Comparison of ENCODE assay signal across 1 cellular context in the genomic region with DNA sequence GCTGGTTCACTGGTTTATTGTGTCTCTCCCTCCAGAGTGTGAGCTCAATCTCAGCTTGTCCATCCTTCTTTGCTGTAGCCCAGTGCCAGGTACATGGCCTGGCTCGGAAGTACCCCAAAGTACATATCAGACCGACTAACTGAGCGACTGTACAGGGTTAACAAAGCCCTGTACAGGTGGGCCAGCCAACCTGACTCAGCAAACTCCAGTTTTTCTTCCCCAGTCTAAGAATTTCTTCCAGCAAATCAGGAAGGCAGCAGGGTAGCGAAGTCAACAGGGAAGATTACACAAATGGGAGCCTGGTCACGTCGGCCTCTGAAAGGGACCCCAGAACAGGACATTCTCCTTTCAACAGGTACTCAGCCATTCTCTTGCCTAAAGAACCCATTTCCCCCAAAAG.
A peak's percentile ranks its signal among the peaks of the same experiment; 100 is the strongest.
TF ChIP-seq lines count a peak whose summit lies in the region.

No MANE protein-coding gene starts in this region.

TF ChIP-seq in K562, 482 proteins besides CTCF, POLR2A, EP300 and RAD21:
- TF ChIP-seq, protein P1, sequence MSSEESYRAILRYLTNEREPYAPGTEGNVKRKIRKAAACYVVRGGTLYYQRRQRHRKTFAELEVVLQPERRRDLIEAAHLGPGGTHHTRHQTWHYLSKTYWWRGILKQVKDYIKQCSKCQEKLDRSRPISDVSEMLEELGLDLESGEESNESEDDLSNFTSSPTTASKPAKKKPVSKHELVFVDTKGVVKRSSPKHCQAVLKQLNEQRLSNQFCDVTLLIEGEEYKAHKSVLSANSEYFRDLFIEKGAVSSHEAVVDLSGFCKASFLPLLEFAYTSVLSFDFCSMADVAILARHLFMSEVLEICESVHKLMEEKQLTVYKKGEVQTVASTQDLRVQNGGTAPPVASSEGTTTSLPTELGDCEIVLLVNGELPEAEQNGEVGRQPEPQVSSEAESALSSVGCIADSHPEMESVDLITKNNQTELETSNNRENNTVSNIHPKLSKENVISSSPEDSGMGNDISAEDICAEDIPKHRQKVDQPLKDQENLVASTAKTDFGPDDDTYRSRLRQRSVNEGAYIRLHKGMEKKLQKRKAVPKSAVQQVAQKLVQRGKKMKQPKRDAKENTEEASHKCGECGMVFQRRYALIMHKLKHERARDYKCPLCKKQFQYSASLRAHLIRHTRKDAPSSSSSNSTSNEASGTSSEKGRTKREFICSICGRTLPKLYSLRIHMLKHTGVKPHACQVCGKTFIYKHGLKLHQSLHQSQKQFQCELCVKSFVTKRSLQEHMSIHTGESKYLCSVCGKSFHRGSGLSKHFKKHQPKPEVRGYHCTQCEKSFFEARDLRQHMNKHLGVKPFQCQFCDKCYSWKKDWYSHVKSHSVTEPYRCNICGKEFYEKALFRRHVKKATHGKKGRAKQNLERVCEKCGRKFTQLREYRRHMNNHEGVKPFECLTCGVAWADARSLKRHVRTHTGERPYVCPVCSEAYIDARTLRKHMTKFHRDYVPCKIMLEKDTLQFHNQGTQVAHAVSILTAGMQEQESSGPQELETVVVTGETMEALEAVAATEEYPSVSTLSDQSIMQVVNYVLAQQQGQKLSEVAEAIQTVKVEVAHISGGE (CRISPR knock-in tag; IDR thresholded peaks at IDR 0.05), result peak in 1 of 3 experiments; percentile 80; a peak in 2 of 6 replicates
- TF ChIP-seq C11orf30 (IDR thresholded peaks at IDR 0.05; ENCODE audit: low read depth) (peak; percentile 42; the same call in 1 of the 2 replicates), WHSC1 (IDR thresholded peaks at IDR 0.05; ENCODE audit: low read length) (no peak), GTF2A2 (tag; IDR thresholded peaks at IDR 0.05) (0 out of 2 replicates have a peak, but pooled peaks have one; percentile 2), ZNF134 (CRISPR knock-in tag; conservative IDR thresholded peaks at IDR 0.05) (no peak), ZNF316 (IDR thresholded peaks at IDR 0.05) (peak; percentile 52), ZBTB17 (CRISPR knock-in tag; IDR thresholded peaks at IDR 0.05) (no peak)
- TF ChIP-seq, protein P2, sequence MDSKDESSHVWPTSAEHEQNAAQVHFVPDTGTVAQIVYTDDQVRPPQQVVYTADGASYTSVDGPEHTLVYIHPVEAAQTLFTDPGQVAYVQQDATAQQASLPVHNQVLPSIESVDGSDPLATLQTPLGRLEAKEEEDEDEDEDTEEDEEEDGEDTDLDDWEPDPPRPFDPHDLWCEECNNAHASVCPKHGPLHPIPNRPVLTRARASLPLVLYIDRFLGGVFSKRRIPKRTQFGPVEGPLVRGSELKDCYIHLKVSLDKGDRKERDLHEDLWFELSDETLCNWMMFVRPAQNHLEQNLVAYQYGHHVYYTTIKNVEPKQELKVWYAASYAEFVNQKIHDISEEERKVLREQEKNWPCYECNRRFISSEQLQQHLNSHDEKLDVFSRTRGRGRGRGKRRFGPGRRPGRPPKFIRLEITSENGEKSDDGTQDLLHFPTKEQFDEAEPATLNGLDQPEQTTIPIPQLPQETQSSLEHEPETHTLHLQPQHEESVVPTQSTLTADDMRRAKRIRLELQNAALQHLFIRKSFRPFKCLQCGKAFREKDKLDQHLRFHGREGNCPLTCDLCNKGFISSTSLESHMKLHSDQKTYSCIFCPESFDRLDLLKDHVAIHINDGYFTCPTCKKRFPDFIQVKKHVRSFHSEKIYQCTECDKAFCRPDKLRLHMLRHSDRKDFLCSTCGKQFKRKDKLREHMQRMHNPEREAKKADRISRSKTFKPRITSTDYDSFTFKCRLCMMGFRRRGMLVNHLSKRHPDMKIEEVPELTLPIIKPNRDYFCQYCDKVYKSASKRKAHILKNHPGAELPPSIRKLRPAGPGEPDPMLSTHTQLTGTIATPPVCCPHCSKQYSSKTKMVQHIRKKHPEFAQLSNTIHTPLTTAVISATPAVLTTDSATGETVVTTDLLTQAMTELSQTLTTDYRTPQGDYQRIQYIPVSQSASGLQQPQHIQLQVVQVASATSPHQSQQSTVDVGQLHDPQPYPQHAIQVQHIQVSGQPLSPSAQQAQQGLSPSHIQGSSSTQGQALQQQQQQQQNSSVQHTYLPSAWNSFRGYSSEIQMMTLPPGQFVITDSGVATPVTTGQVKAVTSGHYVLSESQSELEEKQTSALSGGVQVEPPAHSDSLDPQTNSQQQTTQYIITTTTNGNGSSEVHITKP (IDR thresholded peaks at IDR 0.05; ENCODE audit: partially characterized antibody), result no peak
